ENCODE assay signal across 31 cellular contexts in the genomic region with DNA sequence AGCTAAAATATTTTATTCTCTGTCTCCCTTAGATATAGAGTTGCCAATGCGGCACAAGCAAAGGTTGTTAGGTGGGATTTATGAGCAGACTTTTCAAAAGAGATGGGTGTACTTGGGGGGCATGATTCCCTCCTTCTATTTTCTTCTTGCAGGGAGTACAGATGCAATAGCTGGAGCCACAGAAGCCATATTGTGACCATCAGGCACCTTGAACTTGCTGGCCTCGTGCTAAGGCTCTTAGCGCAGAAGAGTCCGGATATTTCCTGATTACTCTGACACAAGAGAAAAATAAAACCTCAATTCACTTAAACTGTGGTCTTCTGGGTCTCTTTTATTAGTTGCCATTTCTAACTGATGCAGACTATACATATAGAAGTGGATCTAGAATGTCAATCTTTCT.
"Had no signal": no experiment of that assay in that cellular context is flagged by ENCODE, and none has a peak within 500 bp of the region (broad histone marks: within the 10 kb centered on the region; RNA-seq: fewer than 3 reads in every experiment).

No MANE protein-coding gene starts in this region.

- H3K9me3 ChIP-seq: ascending aorta, breast epithelium, colonic mucosa, esophagus muscularis mucosa, gastrocnemius medialis had no signal

- H3K27ac ChIP-seq: ascending aorta, breast epithelium, cardiac muscle cell, colonic mucosa, dorsolateral prefrontal cortex, foreskin keratinocyte, gastrocnemius medialis had no signal

- H3K36me3 ChIP-seq: ascending aorta, breast epithelium, cardiac muscle cell, colonic mucosa, esophagus muscularis mucosa, gastrocnemius medialis had no signal

- H3K9me3 Mint-ChIP-seq: activated CD4-positive, alpha-beta T cell treated with anti-CD3 and anti-CD28 coated beads, Interleukin-2, amount 10 ng/mL, durations not matched to agents 7 days and 5 days; activated naive CD4-positive, alpha-beta T cell treated with anti-CD3 and anti-CD28 coated beads, Interleukin-2, amount 10 ng/mL, durations not matched to agents 7 days and 5 days; activated naive CD4-positive, alpha-beta T cell treated with anti-CD3 and anti-CD28 coated beads, Interleukin-2, amount 50 U/mL, for 72 hours; activated naive CD8-positive, alpha-beta T cell treated with anti-CD3 and anti-CD28 coated beads, Interleukin-2, amount 10 ng/mL, durations not matched to agents 7 days and 5 days; activated T-cell treated with anti-CD3 and anti-CD28 coated beads, Interleukin-2, amount 50 U/mL, for 24 hours; activated T-cell treated with anti-CD3 and anti-CD28 coated beads, Interleukin-2, amount 50 U/mL, for 72 hours; dendritic cell treated with granulocyte-macrophage colony-stimulating factor and Interleukin-4, amounts not matched to agents 40 ng/mL and 50 ng/mL, for 4 days; endodermal cell had no signal

- H3K27ac Mint-ChIP-seq: activated CD4-positive, alpha-beta memory T cell treated with anti-CD3 and anti-CD28 coated beads, Interleukin-2, amount 10 ng/mL, durations not matched to agents 7 days and 5 days; activated CD4-positive, alpha-beta T cell treated with anti-CD3 and anti-CD28 coated beads, Interleukin-2, amount 10 ng/mL, durations not matched to agents 7 days and 5 days; activated naive CD4-positive, alpha-beta T cell treated with anti-CD3 and anti-CD28 coated beads, Interleukin-2, amount 10 ng/mL, durations not matched to agents 7 days and 5 days; activated naive CD4-positive, alpha-beta T cell treated with anti-CD3 and anti-CD28 coated beads, Interleukin-2, amount 50 U/mL, for 72 hours; activated naive CD8-positive, alpha-beta T cell treated with anti-CD3 and anti-CD28 coated beads, Interleukin-2, amount 10 ng/mL, durations not matched to agents 7 days and 5 days; activated T-cell treated with anti-CD3 and anti-CD28 coated beads, Interleukin-2, amount 50 U/mL, for 24 hours; activated T-cell treated with anti-CD3 and anti-CD28 coated beads, Interleukin-2, amount 50 U/mL, for 72 hours; dendritic cell treated with granulocyte-macrophage colony-stimulating factor and Interleukin-4, amounts not matched to agents 40 ng/mL and 50 ng/mL, for 4 days; endodermal cell had no signal

- H3K27me3 ChIP-seq: cardiac muscle cell, colonic mucosa, esophagus muscularis mucosa, foreskin keratinocyte had no signal

- H3K4me1 Mint-ChIP-seq: activated CD4-positive, alpha-beta memory T cell treated with anti-CD3 and anti-CD28 coated beads, Interleukin-2, amount 10 ng/mL, durations not matched to agents 7 days and 5 days; activated CD4-positive, alpha-beta T cell treated with anti-CD3 and anti-CD28 coated beads, Interleukin-2, amount 10 ng/mL, durations not matched to agents 7 days and 5 days; activated naive CD4-positive, alpha-beta T cell treated with anti-CD3 and anti-CD28 coated beads, Interleukin-2, amount 10 ng/mL, durations not matched to agents 7 days and 5 days; activated naive CD8-positive, alpha-beta T cell treated with anti-CD3 and anti-CD28 coated beads, Interleukin-2, amount 10 ng/mL, durations not matched to agents 7 days and 5 days had no signal

- H3K4me3 ChIP-seq: ascending aorta, breast epithelium, cardiac muscle cell, colonic mucosa, dorsolateral prefrontal cortex, esophagus muscularis mucosa, gastrocnemius medialis had no signal

- H3K4me3 Mint-ChIP-seq: activated CD4-positive, alpha-beta memory T cell treated with anti-CD3 and anti-CD28 coated beads, Interleukin-2, amount 10 ng/mL, durations not matched to agents 7 days and 5 days; activated CD4-positive, alpha-beta T cell treated with anti-CD3 and anti-CD28 coated beads, Interleukin-2, amount 10 ng/mL, durations not matched to agents 7 days and 5 days; activated naive CD4-positive, alpha-beta T cell treated with anti-CD3 and anti-CD28 coated beads, Interleukin-2, amount 10 ng/mL, durations not matched to agents 7 days and 5 days; activated naive CD8-positive, alpha-beta T cell treated with anti-CD3 and anti-CD28 coated beads, Interleukin-2, amount 10 ng/mL, durations not matched to agents 7 days and 5 days; activated T-cell treated with anti-CD3 and anti-CD28 coated beads, Interleukin-2, amount 50 U/mL, for 24 hours; activated T-cell treated with anti-CD3 and anti-CD28 coated beads, Interleukin-2, amount 50 U/mL, for 72 hours; brain; dendritic cell treated with granulocyte-macrophage colony-stimulating factor and Interleukin-4, amounts not matched to agents 40 ng/mL and 50 ng/mL, for 4 days; endodermal cell had no signal

- H3K27me3 Mint-ChIP-seq: activated CD4-positive, alpha-beta memory T cell treated with anti-CD3 and anti-CD28 coated beads, Interleukin-2, amount 10 ng/mL, durations not matched to agents 7 days and 5 days; activated CD4-positive, alpha-beta T cell treated with anti-CD3 and anti-CD28 coated beads, Interleukin-2, amount 10 ng/mL, durations not matched to agents 7 days and 5 days; activated naive CD4-positive, alpha-beta T cell treated with anti-CD3 and anti-CD28 coated beads, Interleukin-2, amount 10 ng/mL, durations not matched to agents 7 days and 5 days; activated naive CD8-positive, alpha-beta T cell treated with anti-CD3 and anti-CD28 coated beads, Interleukin-2, amount 10 ng/mL, durations not matched to agents 7 days and 5 days had no signal

- H3K4me1 ChIP-seq: colonic mucosa, gastrocnemius medialis had no signal

- ATAC-seq: activated naive CD4-positive, alpha-beta T cell treated with anti-CD3 and anti-CD28 coated beads, Interleukin-2, amount 50 U/mL, for 72 hours; activated T-cell treated with anti-CD3 and anti-CD28 coated beads, Interleukin-2, amount 50 U/mL, for 72 hours; foreskin keratinocyte; gastrocnemius medialis had no signal

- DNase-seq: activated CD4-positive, alpha-beta memory T cell treated with anti-CD3 and anti-CD28 coated beads, Interleukin-2, amount 10 ng/mL, durations not matched to agents 7 days and 5 days; activated CD4-positive, alpha-beta T cell treated with anti-CD3 and anti-CD28 coated beads for 1 hour; activated CD4-positive, alpha-beta T cell treated with anti-CD3 and anti-CD28 coated beads for 4 hours; activated CD4-positive, alpha-beta T cell treated with anti-CD3 and anti-CD28 coated beads, Interleukin-2, amount 10 ng/mL, durations not matched to agents 7 days and 5 days; activated CD4-positive, alpha-beta T cell treated with anti-CD3 and anti-CD28 coated beads, Interleukin-2, amount 50 U/mL, for 4 hours; activated CD8-positive, alpha-beta memory T cell treated with anti-CD3 and anti-CD28 coated beads, Interleukin-2, amount 50 U/mL, for 48 hours; activated gamma-delta T cell; activated naive CD4-positive, alpha-beta T cell; activated naive CD4-positive, alpha-beta T cell treated with anti-CD3 and anti-CD28 coated beads, Interleukin-2, amount 10 ng/mL, durations not matched to agents 7 days and 5 days; activated naive CD8-positive, alpha-beta T cell treated with anti-CD3 and anti-CD28 coated beads, Interleukin-2, amount 10 ng/mL, durations not matched to agents 7 days and 5 days; activated T-cell treated with anti-CD3 and anti-CD28 coated beads for 4 hours; activated T-cell treated with anti-CD3 and anti-CD28 coated beads, Interleukin-2, amount 50 U/mL, for 24 hours; activated T-cell treated with anti-CD3 and anti-CD28 coated beads, Interleukin-2, amount 50 U/mL, for 72 hours; central memory CD4-positive, alpha-beta T cell; cerebellar nuclear complex; colonic mucosa; dorsolateral prefrontal cortex; effector memory CD4-positive, alpha-beta T cell; endodermal cell; erythroblast; foreskin keratinocyte; gastrocnemius medialis; glutamatergic neuron; T-helper 2 cell had no signal

- H3K36me3 Mint-ChIP-seq: activated naive CD4-positive, alpha-beta T cell treated with anti-CD3 and anti-CD28 coated beads, Interleukin-2, amount 10 ng/mL, durations not matched to agents 7 days and 5 days; activated naive CD4-positive, alpha-beta T cell treated with anti-CD3 and anti-CD28 coated beads, Interleukin-2, amount 50 U/mL, for 72 hours; activated naive CD8-positive, alpha-beta T cell treated with anti-CD3 and anti-CD28 coated beads, Interleukin-2, amount 10 ng/mL, durations not matched to agents 7 days and 5 days; brain had no signal
